In the genomic region with DNA sequence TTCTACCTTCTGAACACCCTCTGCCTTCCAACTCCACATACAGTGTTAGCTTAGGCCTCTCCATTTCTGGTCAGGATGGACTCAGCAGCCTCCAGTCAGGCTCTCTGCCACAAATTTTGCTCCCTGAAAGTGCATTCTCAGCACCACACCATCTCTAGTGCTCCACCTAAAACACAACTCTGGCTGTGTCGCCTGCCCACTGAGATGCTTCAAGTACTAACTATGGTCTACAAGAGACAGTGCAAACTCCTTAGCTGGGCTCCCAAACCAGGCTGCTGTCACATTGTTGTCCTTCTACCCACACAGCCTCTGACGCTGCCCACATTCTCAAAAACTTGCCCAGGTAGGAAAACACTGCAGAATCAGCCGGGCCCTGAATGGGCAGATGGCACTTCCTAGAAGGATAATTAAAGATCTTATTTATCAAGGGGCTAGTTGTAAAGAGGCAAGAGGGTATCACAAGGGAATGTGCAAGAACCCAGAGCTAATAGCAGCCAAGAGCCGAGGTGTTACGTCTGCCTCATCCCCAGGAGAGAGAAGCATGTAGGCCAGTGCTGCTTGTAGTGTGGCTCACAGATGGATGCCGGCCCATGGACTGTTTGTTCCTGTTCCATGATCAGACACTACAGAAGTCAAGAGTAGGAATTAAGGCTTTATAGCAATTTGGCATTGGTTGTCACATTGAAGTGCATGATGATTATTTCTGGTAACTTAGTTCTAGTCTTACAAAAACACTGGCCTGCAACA, we compare ENCODE assay signal across 14 cellular contexts.
"Had no signal": no experiment of that assay in that cellular context is flagged by ENCODE, and none has a peak within 500 bp of the region (broad histone marks: within the 10 kb centered on the region; RNA-seq: fewer than 3 reads in every experiment).

No MANE protein-coding gene starts in this region.

- H3K4me1 ChIP-seq: right atrium auricular region, upper lobe of left lung had no signal

- H3K27ac ChIP-seq: esophagus muscularis mucosa, right atrium auricular region, upper lobe of left lung had no signal

- H3K9me3 ChIP-seq: esophagus muscularis mucosa, right atrium auricular region, upper lobe of left lung had no signal

- DNase-seq: activated naive CD4-positive, alpha-beta T cell treated with anti-CD3 and anti-CD28 coated beads, Interleukin-2, amount 10 ng/mL, durations not matched to agents 7 days and 5 days; activated T-cell treated with anti-CD3 and anti-CD28 coated beads for 4 hours; caudate nucleus; kidney glomerular epithelial cell; left ventricle myocardium superior; mesenchymal stem cell; naive thymus-derived CD8-positive, alpha-beta T cell; small intestine; stimulated activated CD4-positive, alpha-beta T cell treated with anti-CD3 and anti-CD28 coated beads, Interleukin-4, amount 100 ng/mL, for 24 hours; stimulated activated naive CD4-positive, alpha-beta T cell; substantia nigra; upper lobe of left lung had no signal

- H3K27me3 ChIP-seq: esophagus muscularis mucosa, right atrium auricular region, upper lobe of left lung had no signal

- H3K36me3 ChIP-seq: esophagus muscularis mucosa, right atrium auricular region, upper lobe of left lung had no signal

- H3K4me3 ChIP-seq: esophagus muscularis mucosa, right atrium auricular region, upper lobe of left lung had no signal
